In the genomic region with DNA sequence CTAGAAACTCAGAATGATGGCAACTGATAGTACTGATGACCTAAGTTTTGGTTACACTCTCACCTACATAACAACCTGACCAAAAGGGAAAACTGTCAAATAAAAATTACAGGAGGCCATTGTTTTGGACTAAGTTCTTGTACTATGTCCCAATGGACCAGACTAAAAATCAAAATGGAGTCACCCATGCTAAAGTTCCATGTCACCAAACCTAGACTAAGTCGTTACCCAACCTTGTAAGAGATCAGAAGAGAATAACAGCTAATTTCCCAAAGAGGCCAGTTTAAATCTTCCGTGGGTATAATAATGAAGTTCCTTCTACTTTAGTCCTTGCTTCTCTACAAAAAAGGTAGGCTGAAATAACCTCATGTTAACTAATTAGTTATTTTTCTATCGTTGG, we compare ENCODE assay signal across 37 cellular contexts. TPM values are rescaled to one million over a fixed set of nuclear protein-coding genes. Genes with fewer than 3 reads are reported as not detected.
"Had no signal": no experiment of that assay in that cellular context is flagged by ENCODE, and none has a peak within 500 bp of the region (broad histone marks: within the 10 kb centered on the region; RNA-seq: fewer than 3 reads in every experiment).

No MANE protein-coding gene starts in this region.

- H3K27me3 ChIP-seq: adrenal gland, body of pancreas, brain microvascular endothelial cell, breast epithelium had no signal

- H3K27ac ChIP-seq: adrenal gland, body of pancreas, brain microvascular endothelial cell, breast epithelium, VCaP had no signal

- H3K36me3 ChIP-seq: adrenal gland, brain microvascular endothelial cell, breast epithelium had no signal

- H3K9me3 ChIP-seq: adrenal gland, body of pancreas, breast epithelium had no signal

- DNase-seq: activated B cell treated with CpG ODN at 0.5 μM for 24 hours; activated CD4-positive, alpha-beta memory T cell treated with anti-CD3 and anti-CD28 coated beads for 36 hours; activated CD4-positive, alpha-beta T cell treated with anti-CD3 and anti-CD28 coated beads for 4 hours; activated CD4-positive, alpha-beta T cell treated with anti-CD3 and anti-CD28 coated beads, Interleukin-2, amount 10 ng/mL, durations not matched to agents 24 days and 14 days; activated CD4-positive, alpha-beta T cell treated with anti-CD3 and anti-CD28 coated beads, Interleukin-2, amount 50 U/mL, for 1 hour; activated CD4-positive, alpha-beta T cell treated with anti-CD3 and anti-CD28 coated beads, Interleukin-2, amount 50 U/mL, for 4 hours; activated CD4-positive, CD25-positive, alpha-beta regulatory T cell treated with anti-CD3 and anti-CD28 coated beads, Interleukin-2, amount 50 U/mL, for 72 hours; activated CD8-positive, alpha-beta memory T cell treated with anti-CD3 and anti-CD28 coated beads, Interleukin-2, amount 50 U/mL, for 4 hours; activated CD8-positive, alpha-beta T cell treated with anti-CD3 and anti-CD28 coated beads for 36 hours; activated effector memory CD4-positive, alpha-beta T cell treated with anti-CD3 and anti-CD28 coated beads, Interleukin-2, amount 50 U/mL, for 16 hours; activated gamma-delta T cell treated with Interleukin-2 at 50 U/mL for 16 hours; activated naive CD4-positive, alpha-beta T cell; activated naive CD4-positive, alpha-beta T cell treated with anti-CD3 and anti-CD28 coated beads for 36 hours; activated naive CD4-positive, alpha-beta T cell treated with anti-CD3 and anti-CD28 coated beads, Interleukin-2, amount 50 U/mL, for 16 hours; activated naive CD8-positive, alpha-beta T cell treated with anti-CD3 and anti-CD28 coated beads for 36 hours; activated T-cell treated with anti-CD3 and anti-CD28 coated beads for 4 hours; activated T-cell treated with anti-CD3 and anti-CD28 coated beads, Interleukin-2, amount 50 U/mL, for 1 hour; activated T-cell treated with anti-CD3 and anti-CD28 coated beads, Interleukin-2, amount 50 U/mL, for 4 hours; activated T-cell treated with anti-CD3 and anti-CD28 coated beads, Interleukin-2, amount 50 U/mL, for 72 hours; adrenal gland; amniotic stem cell; aorta; body of pancreas; brain microvascular endothelial cell; central memory CD4-positive, alpha-beta T cell; T-helper 2 cell; T-helper 9 cell had no signal

- ATAC-seq: activated CD8-positive, alpha-beta T cell treated with anti-CD3 and anti-CD28 coated beads for 36 hours; activated naive CD4-positive, alpha-beta T cell treated with anti-CD3 and anti-CD28 coated beads, Interleukin-2, amount 50 U/mL, for 72 hours; activated T-cell treated with anti-CD3 and anti-CD28 coated beads, Interleukin-2, amount 50 U/mL, for 4 hours; activated T-cell treated with anti-CD3 and anti-CD28 coated beads, Interleukin-2, amount 50 U/mL, for 72 hours; activated T-helper 17 cell treated with anti-CD3 and anti-CD28 coated beads, Interleukin-2, amount 50 U/mL, for 72 hours; body of pancreas had no signal

- H3K4me3 ChIP-seq: adrenal gland, body of pancreas, breast epithelium had no signal

- FAIRE-seq: astrocyte, TTC549 had no signal

- H3K4me1 ChIP-seq: breast epithelium had no signal

RNA-seq across cellular contexts. Expression of gene C3orf49, which starts 32.2 kb away (rescaled TPM):
- total RNA-seq: activated B cell treated with CpG ODN at 0.5 μM for 24 hours; activated CD4-positive, alpha-beta memory T cell treated with anti-CD3 and anti-CD28 coated beads for 36 hours; activated CD4-positive, alpha-beta T cell treated with anti-CD3 and anti-CD28 coated beads, Interleukin-2, amount 10 ng/mL, durations not matched to agents 24 days and 14 days; activated CD8-positive, alpha-beta memory T cell treated with anti-CD3 and anti-CD28 coated beads for 36 hours; activated CD8-positive, alpha-beta T cell treated with anti-CD3 and anti-CD28 coated beads for 36 hours; activated naive CD4-positive, alpha-beta T cell treated with anti-CD3 and anti-CD28 coated beads for 36 hours; activated naive CD4-positive, alpha-beta T cell treated with anti-CD3 and anti-CD28 coated beads, Interleukin-2, amount 50 U/mL, for 72 hours; activated naive CD8-positive, alpha-beta T cell treated with anti-CD3 and anti-CD28 coated beads for 36 hours; activated T-cell treated with anti-CD3 and anti-CD28 coated beads, Interleukin-2, amount 50 U/mL, for 4 hours; activated T-cell treated with anti-CD3 and anti-CD28 coated beads, Interleukin-2, amount 50 U/mL, for 72 hours; activated T-helper 1 cell treated with anti-CD3 and anti-CD28 coated beads, Interleukin-12 subunit alpha, Interleukin-12 subunit beta, Interleukin-2, Interleukin-4 antibody, amounts not matched to agents 30 ng/mL and 10 ng/mL and 1 ng/mL, durations not matched to agents 14 hours and 24 hours and 36 hours; activated T-helper 17 cell treated with anti-CD3 and anti-CD28 coated beads, Interleukin-2, amount 50 U/mL, for 72 hours; adrenal gland; aorta; astrocyte; body of pancreas; breast epithelium; cardiac septum; chondrocyte had no signal
- polyA plus RNA-seq: adrenal gland, aorta had no signal
